29 cellular contexts compared by ENCODE assay signal in the genomic region with DNA sequence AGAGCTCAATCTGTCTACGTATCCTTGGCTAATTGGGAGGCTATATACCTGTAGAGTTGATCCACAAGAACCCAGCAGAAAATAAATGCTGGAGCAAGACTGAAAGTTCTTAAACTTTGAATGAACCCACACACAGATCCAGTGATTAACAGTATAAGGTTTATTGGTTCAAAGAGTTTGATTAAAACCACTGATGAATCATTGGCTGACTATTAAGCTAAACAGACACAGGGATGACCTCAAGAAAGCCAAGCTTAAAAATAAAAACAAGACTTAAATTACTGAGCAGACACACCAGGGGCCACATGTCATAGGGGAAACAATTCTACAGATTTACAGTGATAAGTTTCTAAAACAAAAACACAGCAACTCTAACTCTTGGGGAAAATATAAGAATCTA.
DNase-seq lines count a peak whose midpoint lies in the region; ATAC-seq, FAIRE-seq and TF ChIP-seq lines count a peak whose summit lies in the region.
"Had no signal": no experiment of that assay in that cellular context is flagged by ENCODE, and none has a peak within 500 bp of the region (broad histone marks: within the 10 kb centered on the region; RNA-seq: fewer than 3 reads in every experiment).

No MANE protein-coding gene starts in this region.

- H3K36me3 ChIP-seq in BJ (ENCODE audit: control insufficient read depth, insufficient read depth, low read length) (no peaks in the 10 kb centered on the region), OCI-LY1 (ENCODE audit: insufficient read depth, low read length) (peaks cover 5% of the 10 kb centered on the region; the same call in 1 of the 2 replicates)
- H3K36me3 ChIP-seq: adrenal gland, upper lobe of left lung had no signal

- H3K4me3 ChIP-seq in BJ (ENCODE audit: low read depth, low read length) (no peak overlapping the region), OCI-LY1 (ENCODE audit: low read depth, low read length, poor library complexity, severe bottlenecking) (no peak overlapping the region)
- H3K4me3 ChIP-seq: adrenal gland, dorsolateral prefrontal cortex, SK-N-MC, upper lobe of left lung had no signal

- no peaks in the 10 kb centered on the region for H4K20me1 ChIP-seq in OCI-LY1 (ENCODE audit: insufficient read depth, low read length)

- DNase-seq in BJ (ENCODE audit: low read depth) (peak; percentile 62), kidney glomerular epithelial cell (lab: John Stamatoyannopoulos, UW) (peak; percentile 83), type B pancreatic cell (ENCODE audit: extremely low spot score, unreplicated experiment) (no peak), Right ventricle myocardium inferior (ENCODE audit: missing footprints) (no peak)
- no peak for DNase-seq in activated CD4-positive, alpha-beta T cell treated with anti-CD3 and anti-CD28 coated beads for 48 hours
- DNase-seq in activated naive CD8-positive, alpha-beta T cell treated with anti-CD3 and anti-CD28 coated beads for 36 hours = no peak
- DNase-seq: activated B cell treated with CpG ODN at 0.5 μM for 24 hours; activated CD8-positive, alpha-beta T cell treated with anti-CD3 and anti-CD28 coated beads for 36 hours; activated T-cell treated with anti-CD3 and anti-CD28 coated beads for 4 hours; adrenal gland; central memory CD4-positive, alpha-beta T cell; dorsolateral prefrontal cortex; erythroblast; glutamatergic neuron; GOT3; midbrain; NCI-H1436; NCI-H2171; NCI-H524; nephron progenitor cell; posterior cingulate gyrus; RPMI8226; upper lobe of left lung had no signal

- H2AFZ ChIP-seq in OCI-LY1 (ENCODE audit: low read length) = no peak overlapping the region

- H3K4me1 ChIP-seq in OCI-LY1 (ENCODE audit: insufficient read depth, low read length, severe bottlenecking) = peaks cover 74% of the 10 kb centered on the region
- H3K4me1 ChIP-seq: adrenal gland, upper lobe of left lung had no signal

- peak; percentile 63 for FAIRE-seq in endometrium (lab: Jason Lieb, UNC)

- H3K9me3 ChIP-seq in OCI-LY1 (ENCODE audit: low read length) = peaks cover 4% of the 10 kb centered on the region; the same call in 1 of the 2 replicates
- H3K9me3 ChIP-seq: upper lobe of left lung had no signal

- H3K9me3 Mint-ChIP-seq in activated naive CD8-positive, alpha-beta T cell treated with anti-CD3 and anti-CD28 coated beads for 36 hours = peaks cover 1% of the 10 kb centered on the region
- no peaks in the 10 kb centered on the region for H3K9me3 Mint-ChIP-seq in type B pancreatic cell
- H3K9me3 Mint-ChIP-seq: activated B cell treated with CpG ODN at 0.5 μM for 24 hours; T-helper 2 cell treated with Interferon-gamma antibody and Interleukin-4, amounts not matched to agents 5 μg/mL and 100 μg/mL, for 36 hours had no signal

- no peaks in the 10 kb centered on the region for H3K36me3 Mint-ChIP-seq in activated naive CD8-positive, alpha-beta T cell treated with anti-CD3 and anti-CD28 coated beads for 36 hours
- H3K36me3 Mint-ChIP-seq in type B pancreatic cell = no peaks in the 10 kb centered on the region

- no peak overlapping the region for H3K27ac Mint-ChIP-seq in activated naive CD8-positive, alpha-beta T cell treated with anti-CD3 and anti-CD28 coated beads for 36 hours
- no peak overlapping the region for H3K27ac Mint-ChIP-seq in type B pancreatic cell
- H3K27ac Mint-ChIP-seq: activated B cell treated with CpG ODN at 0.5 μM for 24 hours; activated CD8-positive, alpha-beta T cell treated with anti-CD3 and anti-CD28 coated beads for 36 hours; nephron progenitor cell; T-helper 2 cell treated with Interferon-gamma antibody and Interleukin-4, amounts not matched to agents 5 μg/mL and 100 μg/mL, for 36 hours had no signal

- CTCF ChIA-PET in BJ (lab: Yijun Ruan, JAX) = interaction anchor here (0.7 to 1.5 kb wide), 2 partner anchors 454 to 466 kb away, joined by 3 read pairs; no protein-coding TSS in a partner anchor

- no peak overlapping the region for H3K4me3 Mint-ChIP-seq in activated naive CD8-positive, alpha-beta T cell treated with anti-CD3 and anti-CD28 coated beads for 36 hours
- H3K4me3 Mint-ChIP-seq in type B pancreatic cell = no peak overlapping the region
- H3K4me3 Mint-ChIP-seq: activated B cell treated with CpG ODN at 0.5 μM for 24 hours; activated CD8-positive, alpha-beta T cell treated with anti-CD3 and anti-CD28 coated beads for 36 hours; nephron progenitor cell; T-helper 2 cell treated with Interferon-gamma antibody and Interleukin-4, amounts not matched to agents 5 μg/mL and 100 μg/mL, for 36 hours had no signal

- peaks cover 8% of the 10 kb centered on the region for H3K4me1 Mint-ChIP-seq in activated naive CD8-positive, alpha-beta T cell treated with anti-CD3 and anti-CD28 coated beads for 36 hours
- peaks cover 49% of the 10 kb centered on the region for H3K4me1 Mint-ChIP-seq in type B pancreatic cell (ENCODE audit: unreplicated experiment)

- H3K9ac ChIP-seq in OCI-LY1 (ENCODE audit: low read length) = no peak overlapping the region

- no peaks in the 10 kb centered on the region for H3F3A ChIP-seq in OCI-LY1 (ENCODE audit: insufficient read depth, low read length)

- no peaks in the 10 kb centered on the region for H3K79me2 ChIP-seq in OCI-LY1 (ENCODE audit: insufficient read depth, low read length)

- H3K27me3 Mint-ChIP-seq in activated naive CD8-positive, alpha-beta T cell treated with anti-CD3 and anti-CD28 coated beads for 36 hours = no peaks in the 10 kb centered on the region
- no peaks in the 10 kb centered on the region for H3K27me3 Mint-ChIP-seq in type B pancreatic cell
- H3K27me3 Mint-ChIP-seq: activated B cell treated with CpG ODN at 0.5 μM for 24 hours; activated CD8-positive, alpha-beta T cell treated with anti-CD3 and anti-CD28 coated beads for 36 hours had no signal

- H3K27me3 ChIP-seq in BJ (ENCODE audit: control insufficient read depth, insufficient read depth, low read length) = no peaks in the 10 kb centered on the region
- H3K27me3 ChIP-seq in OCI-LY1 (ENCODE audit: insufficient read depth, low read length) = no peaks in the 10 kb centered on the region
- H3K27me3 ChIP-seq: adrenal gland, upper lobe of left lung had no signal

- H3K9me2 ChIP-seq in OCI-LY1 (ENCODE audit: low read depth, low read length) = no peaks in the 10 kb centered on the region

- no peak for ATAC-seq in Right ventricle myocardium inferior
- ATAC-seq: activated CD8-positive, alpha-beta T cell treated with anti-CD3 and anti-CD28 coated beads for 36 hours; left lobe of liver had no signal

- peak overlapping the region; percentile 4 for H3K27ac ChIP-seq in OCI-LY1 (ENCODE audit: low read depth, low read length, poor library complexity, severe bottlenecking)
- H3K27ac ChIP-seq: adrenal gland, C4-2B, dorsolateral prefrontal cortex, SK-N-MC, upper lobe of left lung had no signal

- no peak overlapping the region for H3K4me2 ChIP-seq in OCI-LY1 (ENCODE audit: low read length)

- TF ChIP-seq CTCF in BJ (IDR thresholded peaks at IDR 0.05; ENCODE audit: insufficient read depth, low read depth, low read length) (no peak), OCI-LY1 (IDR thresholded peaks at IDR 0.05; ENCODE audit: low read length) (no peak), type B pancreatic cell (conservative IDR thresholded peaks at IDR 0.05) (no peak)

- POLR2A ChIA-PET in BJ (lab: Charles Lee) = no interaction called here

- intact Hi-C loops in Right ventricle myocardium inferior (cut with DNase I) = no loop called here

Comparison
In these comparisons a context has a peak if more than half of its experiments do, and no peak if none do; other contexts are left out.
1. DNase-seq: peak in BJ (single experiment) and kidney glomerular epithelial cell (single experiment); none in activated CD4-positive, alpha-beta T cell treated with anti-CD3 and anti-CD28 coated beads for 48 hours (single experiment), activated naive CD8-positive, alpha-beta T cell treated with anti-CD3 and anti-CD28 coated beads for 36 hours (single experiment), type B pancreatic cell (single experiment) and Right ventricle myocardium inferior (single experiment).